ENCODE assay signal across 7 cellular contexts in the genomic region with DNA sequence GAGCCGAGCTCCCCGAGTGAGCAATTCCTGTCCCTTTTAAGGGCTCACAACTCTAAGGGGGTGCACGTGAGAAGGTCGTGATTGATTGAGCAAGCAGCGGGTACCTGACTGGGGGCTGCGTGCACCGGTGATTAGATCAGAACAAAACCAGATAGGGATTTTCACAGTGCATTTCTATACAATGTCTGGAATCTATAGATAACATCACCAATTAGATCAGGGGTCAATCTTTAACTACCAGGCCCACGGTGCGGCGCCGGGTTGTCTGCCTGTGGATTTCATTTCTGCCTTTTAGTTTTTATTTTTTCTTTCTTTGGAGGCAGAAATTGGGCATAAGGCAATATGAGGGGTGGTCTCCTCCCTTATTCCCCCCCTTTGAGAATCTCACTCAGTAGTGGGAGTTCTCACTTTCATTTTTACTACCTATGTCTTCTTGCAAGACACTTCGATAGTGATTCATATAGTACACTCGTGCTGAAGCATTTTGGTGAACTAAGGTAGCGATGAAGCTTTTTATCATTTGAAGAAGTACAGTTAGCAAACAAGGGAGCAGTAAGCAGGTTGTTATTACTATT. TPM values are rescaled to one million over a fixed set of nuclear protein-coding genes. Genes with fewer than 3 reads are reported as not detected.
A peak's percentile ranks its signal among the peaks of the same experiment; 100 is the strongest.
DNase-seq lines count a peak whose midpoint lies in the region; ATAC-seq, FAIRE-seq and TF ChIP-seq lines count a peak whose summit lies in the region.
"Not testable (repeated sequence)": the region's sequence is repeated elsewhere in the genome, so short reads cannot be mapped to it uniquely, and the experiment has no call there.

No MANE protein-coding gene starts in this region.

- not testable (repeated sequence) for H3K36me3 ChIP-seq in K562 (ENCODE audit: control insufficient read depth, insufficient read depth, low read length); neural progenitor cell

- H3K9me3 ChIP-seq in K562 (replicated peaks; ENCODE audit: control insufficient read depth, insufficient read depth, low read depth, low read length); neural progenitor cell (ENCODE audit: low read depth): not testable (repeated sequence)

- DNase-seq in OCI-M1 (lab: John Stamatoyannopoulos, UW), result peak; percentile 2
- peak; percentile 59 for DNase-seq in SK-N-DZ (ENCODE audit: low spot score)
- DNase-seq in activated CD8-positive, alpha-beta memory T cell treated with anti-CD3 and anti-CD28 coated beads, Interleukin-2, amount 50 U/mL, for 48 hours, result peak; percentile 35
- DNase-seq in K562 (ENCODE audit: extremely low read depth in 1 of 4, low spot score in 3 of 4); neural progenitor cell (ENCODE audit: low spot score): not testable (repeated sequence)
- peak; percentile 36 for DNase-seq in cerebellar cortex (ENCODE audit: low spot score)
- DNase-seq in osteocyte (ENCODE audit: extremely low spot score, unreplicated experiment), result peak; percentile 68

- not testable (repeated sequence) for H3K9me3 Mint-ChIP-seq in neural progenitor cell; osteocyte (ENCODE audit: unreplicated experiment)

- TF ChIP-seq CTCF in K562 (IDR thresholded peaks at IDR 0.05 in 2 of 3, conservative IDR thresholded peaks at IDR 0.05 in 1 of 3; ENCODE audit: insufficient read depth in 2 of 3, low read depth in 1 of 3, low read length in 3 of 3); neural progenitor cell (IDR thresholded peaks at IDR 0.05); osteocyte (IDR thresholded peaks at IDR 0.05): not testable (repeated sequence)

- H3K27ac ChIP-seq in K562 (ENCODE audit: extremely low read depth, low read depth, low read length); neural progenitor cell: not testable (repeated sequence)

- H3K4me1 ChIP-seq in K562 (replicated peaks in 1 of 2; ENCODE audit: control insufficient read depth in 2 of 2, insufficient read depth in 2 of 2, low read length in 2 of 2); neural progenitor cell: not testable (repeated sequence)

- peak overlapping the region; percentile 60 for H3K27ac Mint-ChIP-seq in neural progenitor cell
- not testable (repeated sequence) for H3K27ac Mint-ChIP-seq in osteocyte (ENCODE audit: unreplicated experiment)

- H3K9ac ChIP-seq in K562 (ENCODE audit: insufficient read depth in 1 of 2, low read depth in 2 of 2, low read length in 2 of 2); neural progenitor cell: not testable (repeated sequence)

- not testable (repeated sequence) for H3F3A ChIP-seq in neural progenitor cell (ENCODE audit: low read depth)

- CTCF ChIA-PET in K562 (lab: Yijun Ruan, JAX; ENCODE audit: low intra/inter-chr PET ratio), result not testable (repeated sequence)

- WGBS in K562 (ENCODE audit: insufficient coverage, low coverage, missing lambda C conversion rate), result 96% methylated on average over 8 of the region's 14 CpGs

- not testable (repeated sequence) for H3K4me3 Mint-ChIP-seq in neural progenitor cell; osteocyte (ENCODE audit: unreplicated experiment)

- H4K20me1 ChIP-seq in K562 (replicated peaks; ENCODE audit: control insufficient read depth, insufficient read depth, low read length); neural progenitor cell (ENCODE audit: low read depth): not testable (repeated sequence)

- TF ChIP-seq POLR2A in K562 (conservative IDR thresholded peaks at IDR 0.05), result not testable (repeated sequence)

- in situ Hi-C loops in K562 (cut with MboI), result not testable (repeated sequence)

- H3K27me3 ChIP-seq in K562 (ENCODE audit: control insufficient read depth in 2 of 2, insufficient read depth in 2 of 2, low read length in 2 of 2); neural progenitor cell: not testable (repeated sequence)

- H3K36me3 Mint-ChIP-seq in neural progenitor cell (peaks cover 23% of the 10 kb centered on the region), osteocyte (ENCODE audit: unreplicated experiment) (peaks cover 17% of the 10 kb centered on the region)

- H3K4me2 ChIP-seq in K562 (ENCODE audit: insufficient read depth, low read length); neural progenitor cell: not testable (repeated sequence)

- not testable (repeated sequence) for ATAC-seq in K562

- not testable (repeated sequence) for H3K4me1 Mint-ChIP-seq in neural progenitor cell; osteocyte (ENCODE audit: unreplicated experiment)

- not testable (repeated sequence) for H3K9me1 ChIP-seq in K562 (ENCODE audit: control insufficient read depth, insufficient read depth, low read length)

- not testable (repeated sequence) for FAIRE-seq in K562 (lab: Jason Lieb, UNC)

- not testable (repeated sequence) for H3K27me3 Mint-ChIP-seq in neural progenitor cell (ENCODE audit: insufficient read depth, low read depth); osteocyte (ENCODE audit: unreplicated experiment)

- intact Hi-C loops in K562 (cut with micrococcal nuclease), result not testable (repeated sequence)

- not testable (repeated sequence) for H3K4me3 ChIP-seq in K562, neural progenitor cell

- not testable (repeated sequence) for TF ChIP-seq EP300 in K562 (IDR thresholded peaks at IDR 0.05; ENCODE audit: low read length)

- H2AFZ ChIP-seq in K562 (ENCODE audit: low read depth, low read length); neural progenitor cell (replicated peaks): not testable (repeated sequence)

- not testable (repeated sequence) for BruUV-seq in K562 (replicated peaks; lab: Mats Ljungman, UMichigan)

- not testable (repeated sequence) for TF ChIP-seq RAD21 in K562 (CRISPR knock-in tag; conservative IDR thresholded peaks at IDR 0.05 in 1 of 2, IDR thresholded peaks at IDR 0.05 in 1 of 2)

- not testable (repeated sequence) for H3K79me2 ChIP-seq in K562 (ENCODE audit: control insufficient read depth, insufficient read depth, low read length); neural progenitor cell (ENCODE audit: low read depth)

- POLR2A ChIA-PET in K562 (lab: Yijun Ruan, JAX), result not testable (repeated sequence)

TF ChIP-seq in K562, 482 proteins besides CTCF, POLR2A, EP300 and RAD21:
- TF ChIP-seq, protein P1, sequence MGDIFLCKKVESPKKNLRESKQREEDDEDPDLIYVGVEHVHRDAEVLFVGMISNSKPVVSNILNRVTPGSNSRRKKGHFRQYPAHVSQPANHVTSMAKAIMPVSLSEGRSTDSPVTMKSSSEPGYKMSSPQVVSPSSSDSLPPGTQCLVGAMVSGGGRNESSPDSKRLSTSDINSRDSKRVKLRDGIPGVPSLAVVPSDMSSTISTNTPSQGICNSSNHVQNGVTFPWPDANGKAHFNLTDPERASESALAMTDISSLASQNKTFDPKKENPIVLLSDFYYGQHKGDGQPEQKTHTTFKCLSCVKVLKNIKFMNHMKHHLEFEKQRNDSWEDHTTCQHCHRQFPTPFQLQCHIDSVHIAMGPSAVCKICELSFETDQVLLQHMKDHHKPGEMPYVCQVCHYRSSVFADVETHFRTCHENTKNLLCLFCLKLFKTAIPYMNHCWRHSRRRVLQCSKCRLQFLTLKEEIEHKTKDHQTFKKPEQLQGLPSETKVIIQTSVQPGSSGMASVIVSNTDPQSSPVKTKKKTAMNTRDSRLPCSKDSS (IDR thresholded peaks at IDR 0.05; ENCODE audit: low read depth, partially characterized antibody), result peak; percentile 19
- TF ChIP-seq TRIM24 (IDR thresholded peaks at IDR 0.05), result 0 out of 4 replicates have a peak, but pooled peaks of 1 of the 2 experiments have one; percentile 16
- TF ChIP-seq ZNF274 (IDR thresholded peaks at IDR 0.05; ENCODE audit: borderline replicate concordance, low read depth, low read length), result peak; percentile 52; the same call in 1 of the 2 replicates
- peak; percentile 54; the same call in 1 of the 2 replicates for TF ChIP-seq CBX5 (IDR thresholded peaks at IDR 0.05; ENCODE audit: borderline replicate concordance, low read depth)
- peak; percentile 92 for TF ChIP-seq TRIM28 (IDR thresholded peaks at IDR 0.05)

RNA-seq across cellular contexts. Expression of a gene that starts 24.6 kb away (rescaled TPM):
- 4.4 and 4.9 TPM in 2 replicates for polyA plus RNA-seq in SK-N-DZ (2014; cell fraction: cytosol; rRNA removed)
- 9.5 and 10.7 TPM in 2 replicates for polyA plus RNA-seq in SK-N-DZ (2014; cell fraction: nucleus; rRNA removed)
- total RNA-seq in K562 (2011; cell fraction: chromatin; rRNA removed; ENCODE audit: low replicate concordance), result 14.1 and 39.5 TPM in 2 replicates
- total RNA-seq in K562 (2011; cell fraction: nucleolus; rRNA removed), result 6.7 and 12.1 TPM in 2 replicates
- 15.7 and 16.5 TPM in 2 replicates for total RNA-seq in K562 (2011; cell fraction: nucleoplasm; rRNA removed)
- total RNA-seq in K562 (2014; rRNA removed), result 6.3 and 7.1 TPM in 2 replicates
- total RNA-seq in K562 (2014; rRNA removed; fragmentation: Illumina TruSeq; extraction: Trizol), result 12.7 and 15.9 TPM in 2 replicates
- total RNA-seq in K562 (2015; rRNA removed; fragmentation: Illumina TruSeq; extraction: Trizol), result 11.7 and 13.2 TPM in 2 replicates
- total RNA-seq in K562 (2021), result 9.8 and 11.2 TPM in 2 replicates
- polyA plus RNA-seq in K562 (2011; rRNA removed), result 10.1 and 10.4 TPM in 2 replicates
- polyA plus RNA-seq in K562 (2011; cell fraction: cytosol; rRNA removed), result 1.2 and 2.8 TPM in 2 replicates
- polyA plus RNA-seq in K562 (2011; cell fraction: nucleus; rRNA removed), result 12.3 and 16.5 TPM in 2 replicates
- polyA plus RNA-seq in K562 (2012), result 6.3 and 7.0 TPM in 2 replicates
- 8.9 and 10.2 TPM in 2 replicates for polyA plus RNA-seq in K562 (2014; fragmentation: Illumina TruSeq; extraction: Trizol)
- polyA plus RNA-seq in K562 (2014; fragmentation: Nextera tagmentation; extraction: Ambion mirVana), result 1 to 10 TPM; 2.7 to 3.3 TPM
- polyA plus RNA-seq in K562 (2014; rRNA removed), result 5.6 and 7.4 TPM in 2 replicates
- polyA minus RNA-seq in K562 (2011; rRNA and poly(A)+ RNA removed), result 22.4 and 32.1 TPM in 2 replicates
- polyA minus RNA-seq in K562 (2011; cell fraction: cytosol; rRNA and poly(A)+ RNA removed), result 7.4 and 8.3 TPM in 2 replicates
- polyA minus RNA-seq in K562 (2011; cell fraction: nucleus; rRNA and poly(A)+ RNA removed), result 11.3 and 21.8 TPM in 2 replicates
- total RNA-seq in neural progenitor cell (ENCODE audit: low replicate concordance), result 14.8 and 24.5 TPM in 2 replicates
- total RNA-seq in osteocyte, result 13.0 and 13.6 TPM in 2 replicates
